Comparison of ENCODE assay signal across 1 cellular context in genomic region chr13:80297094-80297493, GRCh38.
TF ChIP-seq lines count a peak whose summit lies in the region.

No MANE protein-coding gene starts in this region.

TF ChIP-seq in WTC11, 78 proteins besides CTCF, POLR2A, EP300 and RAD21 (continued from another document):
- TF ChIP-seq AFF4 (CRISPR knock-in tag; IDR thresholded peaks at IDR 0.05; ENCODE audit: borderline replicate concordance) (peak; percentile 52; the same call in 1 of the 2 replicates), TEAD1 (CRISPR knock-in tag; IDR thresholded peaks at IDR 0.05) (peak; percentile 62; the same call in 1 of the 2 replicates), USF2 (CRISPR knock-in tag; IDR thresholded peaks at IDR 0.05) (no peak), TCF7 (CRISPR knock-in tag; IDR thresholded peaks at IDR 0.05; ENCODE audit: low read depth) (no peak), ERG (CRISPR knock-in tag; IDR thresholded peaks at IDR 0.05) (no peak)
